Comparison of ENCODE assay signal across 16 cellular contexts in genomic region chr10:114412907-114413386, GRCh38. TPM values are rescaled to one million over a fixed set of nuclear protein-coding genes. Genes with fewer than 3 reads are reported as not detected.
DNase-seq lines count a peak whose midpoint lies in the region; ATAC-seq, FAIRE-seq and TF ChIP-seq lines count a peak whose summit lies in the region.
"Had no signal": no experiment of that assay in that cellular context is flagged by ENCODE, and none has a peak within 500 bp of the region (broad histone marks: within the 10 kb centered on the region; RNA-seq: fewer than 3 reads in every experiment).

No MANE protein-coding gene starts in this region.

- TF ChIP-seq CTCF in bronchial epithelial cell (IDR thresholded peaks at IDR 0.05; ENCODE audit: insufficient read depth, low read length, severe bottlenecking) = no peak
- TF ChIP-seq CTCF in upper lobe of left lung (IDR thresholded peaks at IDR 0.05) = no peak
- no peak for TF ChIP-seq CTCF in type B pancreatic cell (conservative IDR thresholded peaks at IDR 0.05)

- H3K4me1 ChIP-seq in upper lobe of left lung = peaks cover 0 to 11% (median 8%) of the 10 kb centered on the region in 4 donors

- H3K27ac ChIP-seq in upper lobe of left lung = peak overlapping the region in 1 of 4 donors; percentile 18
- H3K27ac ChIP-seq: 22Rv1 had no signal

- H3K27me3 ChIP-seq in bronchial epithelial cell (ENCODE audit: control insufficient read depth, insufficient read depth, low read length) (no peaks in the 10 kb centered on the region), upper lobe of left lung (no peaks in the 10 kb centered on the region)

- no peaks in the 10 kb centered on the region for H3K36me3 Mint-ChIP-seq in type B pancreatic cell
- H3K36me3 Mint-ChIP-seq: brain; stimulated activated effector memory CD8-positive, alpha-beta T cell treated with anti-CD3 and anti-CD28 coated beads, Interleukin-12 subunit alpha, Interleukin-12 subunit beta, amount 100 ng/mL, for 72 hours had no signal

- FAIRE-seq in bronchial epithelial cell (lab: Jason Lieb, UNC) = no peak
- FAIRE-seq: G401.6 had no signal

- WGBS in upper lobe of left lung, 2 donors = 9 to 12% methylated on average over 5 of the region's 5 CpGs

- TF ChIP-seq POLR2A in upper lobe of left lung (IDR thresholded peaks at IDR 0.05) = no peak

- TF ChIP-seq EP300 in upper lobe of left lung (IDR thresholded peaks at IDR 0.05) = no peak

- peaks cover 10% of the 10 kb centered on the region for H3K4me1 Mint-ChIP-seq in type B pancreatic cell (ENCODE audit: unreplicated experiment)
- H3K4me1 Mint-ChIP-seq: brain had no signal

- no peak overlapping the region for H3K4me3 Mint-ChIP-seq in type B pancreatic cell
- H3K4me3 Mint-ChIP-seq: brain; stimulated activated effector memory CD8-positive, alpha-beta T cell treated with anti-CD3 and anti-CD28 coated beads, Interleukin-12 subunit alpha, Interleukin-12 subunit beta, amount 100 ng/mL, for 72 hours; T-helper 1 cell treated with Interleukin-12 subunit alpha and Interleukin-12 subunit beta and Interleukin-4 antibody, amounts not matched to agents 30 μg/mL and 1 μg/mL, for 36 hours had no signal

- no peak overlapping the region for H3K4me3 ChIP-seq in bronchial epithelial cell (ENCODE audit: low read depth, low read length)
- no peak overlapping the region for H3K4me3 ChIP-seq in upper lobe of left lung

- H3K9me3 Mint-ChIP-seq in type B pancreatic cell = no peaks in the 10 kb centered on the region
- H3K9me3 Mint-ChIP-seq: stimulated activated effector memory CD8-positive, alpha-beta T cell treated with anti-CD3 and anti-CD28 coated beads, Interleukin-12 subunit alpha, Interleukin-12 subunit beta, amount 100 ng/mL, for 72 hours; T-helper 1 cell treated with Interleukin-12 subunit alpha and Interleukin-12 subunit beta and Interleukin-4 antibody, amounts not matched to agents 30 μg/mL and 1 μg/mL, for 36 hours had no signal

- H3K27ac Mint-ChIP-seq in type B pancreatic cell = no peak overlapping the region
- H3K27ac Mint-ChIP-seq: brain; stimulated activated effector memory CD8-positive, alpha-beta T cell treated with anti-CD3 and anti-CD28 coated beads, Interleukin-12 subunit alpha, Interleukin-12 subunit beta, amount 100 ng/mL, for 72 hours; T-helper 1 cell treated with Interleukin-12 subunit alpha and Interleukin-12 subunit beta and Interleukin-4 antibody, amounts not matched to agents 30 μg/mL and 1 μg/mL, for 36 hours had no signal

- ATAC-seq in upper lobe of left lung (ENCODE audit: low FRiP score in 2 of 2) (peak; percentile 65 to 74), GM19455 (IDR thresholded peaks at IDR 0.05; ENCODE audit: unreplicated experiment) (no peak)

- H3K9me3 ChIP-seq in upper lobe of left lung = no peaks in the 10 kb centered on the region

- peaks cover 36% of the 10 kb centered on the region for H3K27me3 Mint-ChIP-seq in type B pancreatic cell

- DNase-seq in DMS53 (lab: John Stamatoyannopoulos, UW) (peak; percentile 37), DMS53 treated with DMSO at 0.1 percent for 48 hours (lab: John Stamatoyannopoulos, UW; ENCODE audit: unreplicated experiment) (no peak), bronchial epithelial cell (ENCODE audit: low read depth) (peak; percentile 73), left kidney (ENCODE audit: low read depth, low spot score) (peak; percentile 20), upper lobe of left lung (peak in 1 of 2 donors; percentile 52), type B pancreatic cell (ENCODE audit: extremely low spot score, unreplicated experiment) (no peak), Kasumi-1 (lab: John Stamatoyannopoulos, UW) (no peak)
- DNase-seq: foreskin melanocyte; NCI-H82; stimulated activated CD4-positive, alpha-beta T cell treated with anti-CD3 and anti-CD28 coated beads, Interleukin-12 subunit alpha, Interleukin-12 subunit beta, amount 100 ng/mL, for 4 hours had no signal

- H3K36me3 ChIP-seq in bronchial epithelial cell (ENCODE audit: control insufficient read depth, insufficient read depth, low read length) = no peaks in the 10 kb centered on the region
- H3K36me3 ChIP-seq in upper lobe of left lung = no peaks in the 10 kb centered on the region

RNA-seq across cellular contexts. Expression of gene AFAP1L2, which starts 8.6 kb away (rescaled TPM):
- 6.8 and 10.8 TPM in 2 replicates for total RNA-seq in bronchial epithelial cell
- total RNA-seq in upper lobe of left lung = 1 to 10 TPM; 2.3 to 9.6 (median 3.4) TPM
- 1.9 and 6.4 TPM in 2 replicates for total RNA-seq in type B pancreatic cell (ENCODE audit: low replicate concordance)

Comparison
In these comparisons a context has a peak if more than half of its experiments do, and no peak if none do; other contexts are left out.
1. DNase-seq: peak in DMS53 (single experiment), bronchial epithelial cell (single experiment) and left kidney (single experiment); none in DMS53 treated with DMSO at 0.1 percent for 48 hours (single experiment), type B pancreatic cell (single experiment) and Kasumi-1 (0 of 2).